Comparison of ENCODE assay signal across 28 cellular contexts in the genomic region with DNA sequence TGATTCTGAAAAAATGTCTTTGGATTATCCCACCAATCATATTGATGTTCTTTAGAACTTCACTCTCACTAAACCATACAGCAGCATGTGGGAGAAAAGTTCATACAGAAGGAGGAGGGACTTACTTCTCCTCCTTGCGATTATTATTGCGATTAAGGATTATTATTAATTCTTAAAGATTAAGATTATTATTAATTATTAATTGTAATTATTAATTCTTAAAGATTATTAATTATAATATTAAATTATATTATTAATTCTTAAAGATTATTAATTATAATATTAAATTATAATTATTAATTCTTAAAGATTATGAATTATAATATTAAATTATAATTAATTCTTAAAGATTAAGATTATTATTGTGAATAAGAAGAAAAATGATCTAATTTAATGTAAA.
"Had no signal": no experiment of that assay in that cellular context is flagged by ENCODE, and none has a peak within 500 bp of the region (broad histone marks: within the 10 kb centered on the region; RNA-seq: fewer than 3 reads in every experiment).

No MANE protein-coding gene starts in this region.

- H3K27ac ChIP-seq: coronary artery, esophagus squamous epithelium, left lung, neutrophil, parathyroid adenoma, testis, tibial artery had no signal

- H3K9me3 ChIP-seq: esophagus squamous epithelium, left lung, mucosa of descending colon, neutrophil, testis, tibial artery had no signal

- H3K4me1 ChIP-seq: left lung, parathyroid adenoma, testis, tibial artery had no signal

- H3K36me3 Mint-ChIP-seq: immature natural killer cell; natural killer cell treated with Interleukin-12 subunit alpha and Interleukin-12 subunit beta and Interleukin-15 and Interleukin-18, amount 100 ng/mL, for 72 hours had no signal

- H3K27me3 Mint-ChIP-seq: naive B cell; natural killer cell treated with Interleukin-12 subunit alpha and Interleukin-12 subunit beta and Interleukin-15 and Interleukin-18, amount 100 ng/mL, for 72 hours; progenitor cell of endocrine pancreas; stimulated activated memory B cell treated with anti-CD40 and anti-IgM and Interleukin-4, amounts not matched to agents 10 μg/mL and 1 μg/mL and 100 μg/mL, for 72 hours; type B pancreatic cell had no signal

- FAIRE-seq: keratinocyte had no signal

- DNase-seq: dermis blood vessel endothelial cell; effector memory CD4-positive, alpha-beta T cell; erythroblast; esophagus squamous epithelium; foreskin melanocyte; hypothalamus; immature natural killer cell; left lung; mesenchymal stem cell; mucosa of descending colon; naive B cell; stimulated activated CD4-positive, alpha-beta T cell treated with anti-CD3 and anti-CD28 coated beads, Interleukin-2, amount 100 ng/mL, for 24 hours; stimulated activated CD4-positive, alpha-beta T cell treated with anti-CD3 and anti-CD28 coated beads, Interleukin-4, amount 100 ng/mL, for 24 hours; stimulated activated naive CD8-positive, alpha-beta T cell treated with anti-CD3 and anti-CD28 coated beads, Interleukin-15, Interleukin-2, amounts not matched to agents 100 U/mL and 50 U/mL, for 24 hours; substantia nigra; testis; tibial artery had no signal

- H3K9me3 Mint-ChIP-seq: mesothelial cell of epicardium; naive B cell; natural killer cell treated with Interleukin-12 subunit alpha and Interleukin-12 subunit beta and Interleukin-15 and Interleukin-18, amount 100 ng/mL, for 72 hours; stimulated activated memory B cell treated with anti-CD40 and anti-IgM and Interleukin-4, amounts not matched to agents 10 μg/mL and 1 μg/mL and 100 μg/mL, for 72 hours; type B pancreatic cell had no signal

- H3K27ac Mint-ChIP-seq: immature natural killer cell; mesothelial cell of epicardium; naive B cell; natural killer cell treated with Interleukin-12 subunit alpha and Interleukin-12 subunit beta and Interleukin-15 and Interleukin-18, amount 100 ng/mL, for 72 hours; progenitor cell of endocrine pancreas; stimulated activated memory B cell treated with anti-CD40 and anti-IgM and Interleukin-4, amounts not matched to agents 10 μg/mL and 1 μg/mL and 100 μg/mL, for 72 hours; type B pancreatic cell had no signal

- H3K4me3 ChIP-seq: coronary artery, esophagus squamous epithelium, left lung, mucosa of descending colon, testis, tibial artery had no signal

- H3K9ac ChIP-seq: parathyroid adenoma had no signal

- ATAC-seq: left lung; mucosa of descending colon; natural killer cell treated with Interleukin-12 subunit alpha and Interleukin-12 subunit beta and Interleukin-15 and Interleukin-18, amount 100 ng/mL, for 72 hours; sciatic nerve; stimulated activated memory B cell treated with anti-CD40 and anti-IgM and Interleukin-4, amounts not matched to agents 10 μg/mL and 1 μg/mL and 100 μg/mL, for 72 hours; stimulated activated naive CD8-positive, alpha-beta T cell treated with anti-CD3 and anti-CD28 coated beads, Interleukin-15, Interleukin-2, amounts not matched to agents 100 U/mL and 50 U/mL, for 24 hours had no signal

- H3K27me3 ChIP-seq: esophagus squamous epithelium, left lung, neutrophil, testis, tibial artery had no signal

- H3K36me3 ChIP-seq: esophagus squamous epithelium, left lung, neutrophil, tibial artery had no signal

- H3K4me1 Mint-ChIP-seq: immature natural killer cell, naive B cell had no signal

- H3K79me2 ChIP-seq: parathyroid adenoma had no signal

- H3K4me3 Mint-ChIP-seq: immature natural killer cell; mesothelial cell of epicardium; naive B cell; natural killer cell treated with Interleukin-12 subunit alpha and Interleukin-12 subunit beta and Interleukin-15 and Interleukin-18, amount 100 ng/mL, for 72 hours; neural crest cell; stimulated activated memory B cell treated with anti-CD40 and anti-IgM and Interleukin-4, amounts not matched to agents 10 μg/mL and 1 μg/mL and 100 μg/mL, for 72 hours; type B pancreatic cell had no signal

- H2AFZ ChIP-seq: parathyroid adenoma had no signal
